17 cellular contexts compared by ENCODE assay signal in the genomic region with DNA sequence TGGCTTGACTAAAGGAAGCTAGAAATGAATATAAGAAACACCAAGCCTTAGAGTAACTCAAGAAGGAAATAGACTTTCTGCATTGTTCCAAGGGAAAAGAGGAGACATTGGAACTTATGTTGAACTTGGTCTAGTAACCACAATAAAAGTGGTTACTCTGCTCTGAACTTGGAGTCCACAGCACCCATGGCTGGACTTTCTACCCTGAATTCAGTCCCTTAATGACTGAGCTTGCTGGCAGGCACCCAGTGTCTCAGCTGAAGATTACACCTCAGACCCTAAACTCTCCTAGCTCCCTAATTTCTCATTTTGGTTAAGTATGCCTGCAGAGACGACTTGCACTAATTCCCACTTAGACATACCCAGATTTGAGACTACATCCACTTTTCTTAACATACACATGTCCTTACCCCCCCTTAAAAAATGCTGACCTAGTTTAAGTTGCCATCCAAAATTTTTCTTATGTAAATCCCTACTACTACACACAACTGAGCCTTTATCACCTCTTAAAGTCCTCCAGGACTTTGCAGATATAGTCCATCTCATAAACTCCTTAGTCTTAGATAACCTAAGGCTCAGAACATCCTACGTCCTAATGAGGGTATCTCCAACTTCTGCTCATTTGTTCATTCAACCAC.
DNase-seq lines count a peak whose midpoint lies in the region; ATAC-seq, FAIRE-seq and TF ChIP-seq lines count a peak whose summit lies in the region.
"Had no signal": no experiment of that assay in that cellular context is flagged by ENCODE, and none has a peak within 500 bp of the region (broad histone marks: within the 10 kb centered on the region; RNA-seq: fewer than 3 reads in every experiment).

No MANE protein-coding gene starts in this region.

- TF ChIP-seq RAD21 in K562 (CRISPR knock-in tag; conservative IDR thresholded peaks at IDR 0.05 in 1 of 2, IDR thresholded peaks at IDR 0.05 in 1 of 2) (no peak), liver (IDR thresholded peaks at IDR 0.05) (no peak)

- ATAC-seq in K562 (no peak), HG02938 (IDR thresholded peaks at IDR 0.05; ENCODE audit: unreplicated experiment) (no peak), HG03565 (IDR thresholded peaks at IDR 0.05; ENCODE audit: unreplicated experiment) (no peak)
- ATAC-seq: HCT116 had no signal

- TF ChIP-seq POLR2A in K562 (conservative IDR thresholded peaks at IDR 0.05), result no peak

- no peaks in the 10 kb centered on the region for H3K4me1 ChIP-seq in K562 (replicated peaks in 1 of 2; ENCODE audit: control insufficient read depth in 2 of 2, insufficient read depth in 2 of 2, low read length in 2 of 2)
- H3K4me1 ChIP-seq in liver (ENCODE audit: control insufficient read depth in 4 of 4, insufficient read depth in 4 of 4, low read length in 3 of 4), result peaks cover 0 to 7% (median 5%) of the 10 kb centered on the region in 4 donors
- peaks cover 47% of the 10 kb centered on the region for H3K4me1 ChIP-seq in skeletal muscle satellite cell (ENCODE audit: control insufficient read depth, insufficient read depth, low read length)

- H3K4me2 ChIP-seq in K562 (ENCODE audit: insufficient read depth, low read length) (no peak overlapping the region), skeletal muscle satellite cell (ENCODE audit: low read length) (no peak overlapping the region)

- H3K9me3 ChIP-seq in K562 (replicated peaks; ENCODE audit: control insufficient read depth, insufficient read depth, low read depth, low read length) (no peaks in the 10 kb centered on the region; the same call in 1 of the 2 replicates), liver (ENCODE audit: control insufficient read depth in 4 of 4, low read length in 3 of 4) (no peaks in the 10 kb centered on the region), skeletal muscle satellite cell (replicated peaks; ENCODE audit: low read length) (no peaks in the 10 kb centered on the region)

- no peak for FAIRE-seq in K562 (lab: Jason Lieb, UNC)
- FAIRE-seq: H54 had no signal

- H3K27ac ChIP-seq in K562 (ENCODE audit: extremely low read depth, low read depth, low read length) (no peak overlapping the region), liver (ENCODE audit: low read depth in 1 of 2, low read length in 2 of 2) (no peak overlapping the region)
- H3K27ac ChIP-seq: GM23248 had no signal

- TF ChIP-seq CTCF in K562 (IDR thresholded peaks at IDR 0.05 in 2 of 3, conservative IDR thresholded peaks at IDR 0.05 in 1 of 3; ENCODE audit: insufficient read depth in 2 of 3, low read depth in 1 of 3, low read length in 3 of 3), result no peak
- no peak for TF ChIP-seq CTCF in liver (IDR thresholded peaks at IDR 0.05; ENCODE audit: low read depth, low read length, missing input control)

- peak; percentile 13 for DNase-seq in GM03348 (ENCODE audit: low spot score)
- DNase-seq in K562 (ENCODE audit: extremely low read depth in 1 of 4, low spot score in 3 of 4), result no peak
- no peak for DNase-seq in NCI-H1092 (lab: John Stamatoyannopoulos, UW)
- no peak for DNase-seq in NCI-H345 (lab: John Stamatoyannopoulos, UW)
- DNase-seq: 8988T; ACHN; Caco-2; CD8-positive, alpha-beta memory T cell; DND-41; GDM1 had no signal

- CTCF ChIA-PET in K562 (lab: Yijun Ruan, JAX; ENCODE audit: low intra/inter-chr PET ratio), result interaction anchor here (6.0 kb wide), 1 partner anchor 646 kb away, joined by 53 read pairs; no protein-coding TSS in a partner anchor

- H3K9ac ChIP-seq in K562 (ENCODE audit: insufficient read depth in 1 of 2, low read depth in 2 of 2, low read length in 2 of 2) (no peak overlapping the region), liver (ENCODE audit: low read depth in 1 of 2, low read length in 2 of 2) (no peak overlapping the region), skeletal muscle satellite cell (ENCODE audit: low read depth, low read length) (peak overlapping the region; percentile 2)
- H3K9ac ChIP-seq: GM23248 had no signal

- 0% methylated on average over 2 of the region's 2 CpGs for WGBS in K562 (ENCODE audit: insufficient coverage, low coverage, missing lambda C conversion rate)
- 92% methylated on average over 2 of the region's 2 CpGs for WGBS in liver

- no peaks in the 10 kb centered on the region for H3K9me1 ChIP-seq in K562 (ENCODE audit: control insufficient read depth, insufficient read depth, low read length)

- H2AFZ ChIP-seq in K562 (ENCODE audit: low read depth, low read length), result no peak overlapping the region
- H2AFZ ChIP-seq: GM23248 had no signal

- H3K36me3 ChIP-seq in K562 (ENCODE audit: control insufficient read depth, insufficient read depth, low read length) (no peaks in the 10 kb centered on the region), liver (ENCODE audit: control insufficient read depth in 4 of 4, insufficient read depth in 3 of 4, low read depth in 1 of 4, low read length in 3 of 4) (no peaks in the 10 kb centered on the region), skeletal muscle satellite cell (ENCODE audit: insufficient read depth, low read length) (no peaks in the 10 kb centered on the region)

- no peaks in the 10 kb centered on the region for H4K20me1 ChIP-seq in K562 (replicated peaks; ENCODE audit: control insufficient read depth, insufficient read depth, low read length)

- H3K4me3 ChIP-seq in K562 (no peak overlapping the region), liver (ENCODE audit: low read depth in 1 of 3, low read length in 3 of 3) (no peak overlapping the region), skeletal muscle satellite cell (ENCODE audit: low read length) (no peak overlapping the region)
- H3K4me3 ChIP-seq: GM23248 had no signal

- no peaks in the 10 kb centered on the region for H3K79me2 ChIP-seq in K562 (ENCODE audit: control insufficient read depth, insufficient read depth, low read length)

- H3K27me3 ChIP-seq in K562 (ENCODE audit: control insufficient read depth in 2 of 2, insufficient read depth in 2 of 2, low read length in 2 of 2) (peaks cover 12 to 20% of the 10 kb centered on the region in 2 experiments), liver (ENCODE audit: control insufficient read depth in 4 of 4, insufficient read depth in 4 of 4, low read length in 3 of 4) (no peaks in the 10 kb centered on the region), skeletal muscle satellite cell (ENCODE audit: control insufficient read depth, insufficient read depth, low read length) (no peaks in the 10 kb centered on the region)

- no TSS peak for BruUV-seq in K562 (replicated peaks; lab: Mats Ljungman, UMichigan)

- POLR2A ChIA-PET in K562 (lab: Yijun Ruan, JAX), result interaction anchor here (0.5 to 1.4 kb wide), 5 partner anchors 9 to 705 kb away, joined by 3 to 8 read pairs (median 3); no protein-coding TSS in a partner anchor

- no peak for TF ChIP-seq EP300 in K562 (IDR thresholded peaks at IDR 0.05; ENCODE audit: low read length)

- intact Hi-C loops in K562 (cut with micrococcal nuclease), result loop anchor here (5.0 to 10.0 kb wide), 4 partner anchors 62 to 895 kb away; no protein-coding TSS in a partner anchor

- in situ Hi-C loops in K562 (cut with MboI), result loop anchor here (5.0 kb wide), 1 partner anchor 648 kb away; no protein-coding TSS in a partner anchor

TF ChIP-seq in K562, 482 proteins besides CTCF, POLR2A, EP300 and RAD21:
- TF ChIP-seq ZNF316 (IDR thresholded peaks at IDR 0.05) (peak; percentile 73), MAFF (IDR thresholded peaks at IDR 0.05; ENCODE audit: low read length) (0 out of 2 replicates have a peak, but pooled peaks have one; percentile 12)
- TF ChIP-seq, protein P1, sequence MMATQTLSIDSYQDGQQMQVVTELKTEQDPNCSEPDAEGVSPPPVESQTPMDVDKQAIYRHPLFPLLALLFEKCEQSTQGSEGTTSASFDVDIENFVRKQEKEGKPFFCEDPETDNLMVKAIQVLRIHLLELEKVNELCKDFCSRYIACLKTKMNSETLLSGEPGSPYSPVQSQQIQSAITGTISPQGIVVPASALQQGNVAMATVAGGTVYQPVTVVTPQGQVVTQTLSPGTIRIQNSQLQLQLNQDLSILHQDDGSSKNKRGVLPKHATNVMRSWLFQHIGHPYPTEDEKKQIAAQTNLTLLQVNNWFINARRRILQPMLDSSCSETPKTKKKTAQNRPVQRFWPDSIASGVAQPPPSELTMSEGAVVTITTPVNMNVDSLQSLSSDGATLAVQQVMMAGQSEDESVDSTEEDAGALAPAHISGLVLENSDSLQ (IDR thresholded peaks at IDR 0.05), result no peak

TF ChIP-seq in liver, 16 proteins besides CTCF, POLR2A, EP300 and RAD21:
- peak; percentile 58 for TF ChIP-seq HNF4G (IDR thresholded peaks at IDR 0.05)
- TF ChIP-seq ATF3 (IDR thresholded peaks at IDR 0.05), result no peak
- TF ChIP-seq GABPA (IDR thresholded peaks at IDR 0.05 in 1 of 2, conservative IDR thresholded peaks at IDR 0.05 in 1 of 2), result no peak
- TF ChIP-seq HNF4A (conservative IDR thresholded peaks at IDR 0.05), result peak; percentile 64 to 66
